Comparison of ENCODE assay signal across 8 cellular contexts in genomic region chr4:60201052-60201673, GRCh38.
A peak's percentile ranks its signal among the peaks of the same experiment; 100 is the strongest.
DNase-seq lines count a peak whose midpoint lies in the region; ATAC-seq, FAIRE-seq and TF ChIP-seq lines count a peak whose summit lies in the region.

No MANE protein-coding gene starts in this region.

- H3K9me2 ChIP-seq in neural cell (ENCODE audit: insufficient read depth, low read length): no peaks in the 10 kb centered on the region

- peak; percentile 75 for TF ChIP-seq CTCF in neural cell (IDR thresholded peaks at IDR 0.05; ENCODE audit: poor library complexity, severe bottlenecking)

- H3K9me3 ChIP-seq in neural cell (ENCODE audit: low read length): no peaks in the 10 kb centered on the region

- H3K27me3 ChIP-seq in neural cell (ENCODE audit: insufficient read depth, low read depth, low read length): no peaks in the 10 kb centered on the region

- TF ChIP-seq POLR2A in H54 (IDR thresholded peaks at IDR 0.05; ENCODE audit: low read depth, low read length) (no peak), erythroblast (IDR thresholded peaks at IDR 0.05; ENCODE audit: low read length) (no peak)

- no peak overlapping the region for H2AFZ ChIP-seq in neural cell (ENCODE audit: low read depth, low read length)

- no peaks in the 10 kb centered on the region for H4K20me1 ChIP-seq in neural cell (ENCODE audit: insufficient read depth)

- no peak overlapping the region for H3K4me2 ChIP-seq in neural cell (ENCODE audit: low read length)

- H3K9ac ChIP-seq in neural cell (ENCODE audit: low read length): no peak overlapping the region

- FAIRE-seq in H54 (lab: Jason Lieb, UNC): peak; percentile 82

- H3K27ac ChIP-seq in neural cell (ENCODE audit: low read length): no peak overlapping the region

- ATAC-seq in GM21367 (IDR thresholded peaks at IDR 0.05; ENCODE audit: unreplicated experiment): no peak

- no peaks in the 10 kb centered on the region for H3F3A ChIP-seq in neural cell (ENCODE audit: insufficient read depth, low read length, poor library complexity, severe bottlenecking)

- no peak overlapping the region for H3K4me3 ChIP-seq in neural cell (ENCODE audit: low read length)

- DNase-seq in activated naive CD4-positive, alpha-beta T cell treated with Interleukin-2 at 50 U/mL for 16 hours: peak; percentile 5
- DNase-seq in activated naive CD4-positive, alpha-beta T cell (lab: John Stamatoyannopoulos, UW): no peak
- no peak for DNase-seq in H54 (ENCODE audit: insufficient read length, low spot score)
- DNase-seq in M059J (ENCODE audit: low read depth): peak; percentile 40
- peak; percentile 44 for DNase-seq in SKM-1 (lab: John Stamatoyannopoulos, UW; ENCODE audit: unreplicated experiment)
- DNase-seq in erythroblast (lab: John Stamatoyannopoulos, UW): peak; percentile 51 to 73

- no peaks in the 10 kb centered on the region for H3K79me2 ChIP-seq in neural cell (replicated peaks; ENCODE audit: insufficient read depth, low read length)

- TF ChIP-seq EP300 in neural cell (conservative IDR thresholded peaks at IDR 0.05; ENCODE audit: poor library complexity, severe bottlenecking): no peak

- peak; percentile 81 for TF ChIP-seq RAD21 in neural cell (conservative IDR thresholded peaks at IDR 0.05)

- no peaks in the 10 kb centered on the region for H3K36me3 ChIP-seq in neural cell (ENCODE audit: insufficient read depth, low read length)

TF ChIP-seq in neural cell, 6 proteins besides CTCF, POLR2A, EP300 and RAD21:
- TF ChIP-seq SMC3 (conservative IDR thresholded peaks at IDR 0.05; ENCODE audit: poor library complexity) (peak; percentile 79), EZH2 (IDR thresholded peaks at IDR 0.05; ENCODE audit: borderline replicate concordance, insufficient read depth, low read length, poor library complexity, severe bottlenecking) (no peak)

Comparison
In these comparisons a context has a peak if more than half of its experiments do, and no peak if none do; other contexts are left out.
1. DNase-seq: peak in activated naive CD4-positive, alpha-beta T cell treated with Interleukin-2 at 50 U/mL for 16 hours (single experiment), M059J (single experiment), SKM-1 (single experiment) and erythroblast (2 of 2); none in activated naive CD4-positive, alpha-beta T cell (0 of 4) and H54 (single experiment).